Comparison of ENCODE assay signal across 18 cellular contexts in the genomic region with DNA sequence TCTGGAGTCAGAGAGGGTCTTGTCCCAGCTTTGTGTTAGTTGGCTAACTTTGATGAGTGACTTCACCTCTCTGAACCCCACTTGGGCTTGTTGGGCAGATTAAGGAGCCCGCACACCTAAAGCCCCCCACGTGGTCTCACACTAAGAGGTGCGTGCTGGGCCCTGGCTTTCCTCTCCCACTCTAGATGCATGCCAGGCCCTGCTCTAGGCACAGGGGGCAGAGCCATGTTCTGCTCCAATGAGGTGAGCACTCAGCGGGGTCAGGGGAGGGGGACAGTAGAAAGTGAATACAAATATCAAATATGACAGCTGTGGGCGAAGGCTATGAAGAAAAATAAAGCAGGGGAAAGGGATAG.
"Had no signal": no experiment of that assay in that cellular context is flagged by ENCODE, and none has a peak within 500 bp of the region (broad histone marks: within the 10 kb centered on the region; RNA-seq: fewer than 3 reads in every experiment).

No MANE protein-coding gene starts in this region.

- DNase-seq: activated B cell treated with CpG ODN at 0.5 μM for 24 hours; activated CD4-positive, alpha-beta T cell treated with anti-CD3 and anti-CD28 coated beads, Interleukin-2, amount 50 U/mL, for 1 hour; activated effector memory CD4-positive, alpha-beta T cell treated with Interleukin-2 at 50 U/mL for 16 hours; activated T-cell treated with anti-CD3 and anti-CD28 coated beads, Interleukin-2, amount 50 U/mL, for 1 hour; amniotic stem cell; brain microvascular endothelial cell; mammary epithelial cell; occipital lobe; stomach; T-helper 17 cell had no signal

- H3K27ac ChIP-seq: brain microvascular endothelial cell, gastroesophageal sphincter, hepatocyte, skin epidermis, vagina had no signal

- H3K27ac Mint-ChIP-seq: activated B cell treated with CpG ODN at 0.5 μM for 24 hours had no signal

- H3K4me3 ChIP-seq: gastroesophageal sphincter, hepatocyte, skin epidermis, stomach, vagina had no signal

- FAIRE-seq: endometrium, TTC549 had no signal

- H3K9me3 ChIP-seq: gastroesophageal sphincter, stomach, vagina had no signal

- H3K27me3 Mint-ChIP-seq: activated B cell treated with CpG ODN at 0.5 μM for 24 hours, T-helper 17 cell had no signal

- H3K4me3 Mint-ChIP-seq: activated B cell treated with CpG ODN at 0.5 μM for 24 hours, T-helper 17 cell had no signal

- H3K36me3 Mint-ChIP-seq: natural killer cell treated with Interleukin-12 subunit alpha and Interleukin-12 subunit beta and Interleukin-15 and Interleukin-18, amount 100 ng/mL, for 72 hours had no signal

- H3K9me3 Mint-ChIP-seq: activated B cell treated with CpG ODN at 0.5 μM for 24 hours; activated naive CD4-positive, alpha-beta T cell treated with anti-CD3 and anti-CD28 coated beads, Interleukin-2, amount 50 U/mL, for 72 hours; natural killer cell treated with Interleukin-12 subunit alpha and Interleukin-12 subunit beta and Interleukin-15 and Interleukin-18, amount 100 ng/mL, for 72 hours had no signal

- H3K4me1 ChIP-seq: gastroesophageal sphincter, vagina had no signal

- ATAC-seq: activated naive CD4-positive, alpha-beta T cell treated with anti-CD3 and anti-CD28 coated beads, Interleukin-2, amount 50 U/mL, for 72 hours; T-helper 17 cell had no signal

- H3K27me3 ChIP-seq: brain microvascular endothelial cell, gastroesophageal sphincter, hepatocyte, stomach, vagina had no signal
